Comparison of ENCODE assay signal across 22 cellular contexts in the genomic region with DNA sequence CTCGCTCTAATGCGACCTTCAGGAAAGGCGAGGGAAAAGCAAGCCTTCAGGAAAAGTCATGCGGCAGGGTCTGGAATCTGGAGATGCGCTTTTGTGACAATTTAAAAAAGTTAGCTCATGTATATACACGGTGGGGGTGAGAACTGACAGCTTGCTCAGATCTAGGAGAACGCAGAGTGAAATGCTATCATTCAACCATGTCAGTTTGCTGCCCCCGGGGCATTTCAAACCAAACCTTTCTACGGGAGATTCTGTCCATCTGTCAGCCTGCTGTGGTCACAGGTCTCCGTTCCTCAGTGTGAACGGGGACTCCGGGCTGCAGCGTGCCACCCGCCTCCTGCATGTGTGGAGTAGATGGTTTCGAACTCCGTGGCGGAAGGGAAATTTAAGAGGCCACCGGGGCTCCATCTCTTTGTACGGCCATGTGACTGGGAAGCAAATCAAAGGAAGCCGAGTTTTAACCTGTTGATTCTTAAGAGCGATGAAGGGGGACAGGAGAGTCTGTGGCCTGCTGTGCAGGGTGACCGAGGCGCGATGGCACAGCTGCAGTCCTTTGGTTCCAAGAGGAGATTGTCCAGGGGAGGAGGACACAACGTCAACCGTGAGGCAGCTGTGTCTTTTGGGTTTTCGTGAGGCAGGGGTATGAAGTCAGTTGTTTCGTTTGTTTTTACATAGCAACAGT. TPM values are rescaled to one million over a fixed set of nuclear protein-coding genes. Genes with fewer than 3 reads are reported as not detected.
DNase-seq lines count a peak whose midpoint lies in the region; ATAC-seq, FAIRE-seq and TF ChIP-seq lines count a peak whose summit lies in the region.
"Had no signal": no experiment of that assay in that cellular context is flagged by ENCODE, and none has a peak within 500 bp of the region (broad histone marks: within the 10 kb centered on the region; RNA-seq: fewer than 3 reads in every experiment).

No MANE protein-coding gene starts in this region.

- H3K4me3 Mint-ChIP-seq in activated CD4-positive, alpha-beta T cell treated with anti-CD3 and anti-CD28 coated beads for 36 hours: no peak overlapping the region
- peak overlapping the region in 1 of 4 donors; percentile 65 for H3K4me3 Mint-ChIP-seq in CD4-positive, CD25-positive, alpha-beta regulatory T cell
- no peak overlapping the region for H3K4me3 Mint-ChIP-seq in T-cell
- H3K4me3 Mint-ChIP-seq in endodermal cell: no peak overlapping the region
- H3K4me3 Mint-ChIP-seq: stimulated activated naive CD8-positive, alpha-beta T cell treated with anti-CD3 and anti-CD28 coated beads, Interleukin-15, Interleukin-2, amounts not matched to agents 100 ng/mL and 50 ng/mL, for 24 hours had no signal

- no peaks in the 10 kb centered on the region for H3K9me3 Mint-ChIP-seq in activated CD4-positive, alpha-beta T cell treated with anti-CD3 and anti-CD28 coated beads for 36 hours (ENCODE audit: low read depth)
- H3K9me3 Mint-ChIP-seq in CD4-positive, CD25-positive, alpha-beta regulatory T cell: no peaks in the 10 kb centered on the region
- no peaks in the 10 kb centered on the region for H3K9me3 Mint-ChIP-seq in T-cell
- peaks cover 5% of the 10 kb centered on the region for H3K9me3 Mint-ChIP-seq in endodermal cell
- H3K9me3 Mint-ChIP-seq: stimulated activated naive CD8-positive, alpha-beta T cell treated with anti-CD3 and anti-CD28 coated beads, Interleukin-15, Interleukin-2, amounts not matched to agents 100 ng/mL and 50 ng/mL, for 24 hours had no signal

- no peaks in the 10 kb centered on the region for H3K9me1 ChIP-seq in endothelial cell of umbilical vein (replicated peaks; ENCODE audit: control insufficient read depth, extremely low read depth, insufficient read depth, low read length)

- CTCF ChIA-PET in activated CD4-positive, alpha-beta T cell treated with anti-CD3 and anti-CD28 coated beads for 36 hours (lab: Charles Lee): interaction anchor here (0.8 kb wide), 1 partner anchor 300 kb away, joined by 3 read pairs; no protein-coding TSS in a partner anchor
- CTCF ChIA-PET in T-cell (lab: Charles Lee) (no interaction called here), endothelial cell of umbilical vein (lab: Charles Lee) (interaction anchor here (0.8 kb wide), 1 partner anchor 16 kb away, joined by 3 read pairs; no protein-coding TSS in a partner anchor)

- H4K20me1 ChIP-seq in endothelial cell of umbilical vein (replicated peaks; ENCODE audit: control insufficient read depth, extremely low read depth, insufficient read depth, low read length): no peaks in the 10 kb centered on the region

- H3K36me3 ChIP-seq in CD4-positive, CD25-positive, alpha-beta regulatory T cell (ENCODE audit: control insufficient read depth, insufficient read depth, low read length): peaks cover 56% of the 10 kb centered on the region
- peaks cover 12 to 14% of the 10 kb centered on the region in 2 experiments for H3K36me3 ChIP-seq in endothelial cell of umbilical vein (ENCODE audit: control insufficient read depth in 2 of 2, extremely low read depth in 1 of 2, insufficient read depth in 2 of 2, low read length in 2 of 2)
- peaks cover 68% of the 10 kb centered on the region for H3K36me3 ChIP-seq in suprapubic skin
- H3K36me3 ChIP-seq in endodermal cell (ENCODE audit: control insufficient read depth, insufficient read depth, low read length): peaks cover 69% of the 10 kb centered on the region

- H3K4me1 ChIP-seq in CD4-positive, CD25-positive, alpha-beta regulatory T cell (ENCODE audit: control insufficient read depth, insufficient read depth, low read length, poor library complexity, severe bottlenecking): peaks cover 50% of the 10 kb centered on the region
- H3K4me1 ChIP-seq in endothelial cell of umbilical vein (ENCODE audit: control insufficient read depth, extremely low read depth, insufficient read depth, low read length) (peaks cover 13% of the 10 kb centered on the region), suprapubic skin (peaks cover 17% of the 10 kb centered on the region), endodermal cell (ENCODE audit: control insufficient read depth, insufficient read depth, low read length) (no peaks in the 10 kb centered on the region)

- H3K4me1 Mint-ChIP-seq in activated CD4-positive, alpha-beta T cell treated with anti-CD3 and anti-CD28 coated beads for 36 hours: peaks cover 45% of the 10 kb centered on the region
- peaks cover 19 to 78% (median 54%) of the 10 kb centered on the region in 4 donors for H3K4me1 Mint-ChIP-seq in CD4-positive, CD25-positive, alpha-beta regulatory T cell
- H3K4me1 Mint-ChIP-seq in T-cell (peaks cover 51 to 58% (median 52%) of the 10 kb centered on the region in 3 donors), endodermal cell (no peaks in the 10 kb centered on the region)

- FAIRE-seq in endothelial cell of umbilical vein (lab: Jason Lieb, UNC): no peak
- FAIRE-seq: colon had no signal

- 89% methylated on average over 28 of the region's 28 CpGs for WGBS in suprapubic skin
- WGBS in endodermal cell (ENCODE audit: insufficient coverage in 1 of 2, insufficient read length in 1 of 2), 2 experiments: 91 to 94% methylated on average over 17 to 28 of the region's 28 CpGs

- peaks cover 75% of the 10 kb centered on the region for H3K36me3 Mint-ChIP-seq in activated CD4-positive, alpha-beta T cell treated with anti-CD3 and anti-CD28 coated beads for 36 hours (ENCODE audit: low read depth)
- H3K36me3 Mint-ChIP-seq in CD4-positive, CD25-positive, alpha-beta regulatory T cell: peaks cover 58% of the 10 kb centered on the region
- H3K36me3 Mint-ChIP-seq in T-cell (peaks cover 57% of the 10 kb centered on the region), endodermal cell (ENCODE audit: low read depth) (peaks cover 77% of the 10 kb centered on the region)

- POLR2A ChIA-PET in activated CD4-positive, alpha-beta T cell treated with anti-CD3 and anti-CD28 coated beads for 36 hours (lab: Charles Lee): no interaction called here
- POLR2A ChIA-PET in T-cell (lab: Charles Lee) (no interaction called here), endothelial cell of umbilical vein (lab: Charles Lee) (no interaction called here)

- H3K27ac ChIP-seq in CD4-positive, CD25-positive, alpha-beta regulatory T cell (ENCODE audit: insufficient read depth, low read length, poor library complexity, severe bottlenecking): no peak overlapping the region
- H3K27ac ChIP-seq in endothelial cell of umbilical vein (ENCODE audit: insufficient read depth, low read depth, low read length) (no peak overlapping the region), suprapubic skin (no peak overlapping the region), endodermal cell (ENCODE audit: low read depth, low read length) (no peak overlapping the region)
- H3K27ac ChIP-seq: 22Rv1, brain microvascular endothelial cell, neutrophil, psoas muscle, upper lobe of right lung had no signal

- H3K27ac Mint-ChIP-seq in activated CD4-positive, alpha-beta T cell treated with anti-CD3 and anti-CD28 coated beads for 36 hours: peak overlapping the region; percentile 2
- peak overlapping the region; percentile 87 to 94 (median 91) for H3K27ac Mint-ChIP-seq in CD4-positive, CD25-positive, alpha-beta regulatory T cell
- H3K27ac Mint-ChIP-seq in T-cell (peak overlapping the region; percentile 84 to 85), endodermal cell (no peak overlapping the region)

- BruUV-seq in endothelial cell of umbilical vein (replicated peaks; lab: Mats Ljungman, UMichigan): TSS peak; percentile 33

- no peak for ATAC-seq in activated CD4-positive, alpha-beta T cell treated with anti-CD3 and anti-CD28 coated beads for 36 hours
- no peak for ATAC-seq in CD4-positive, CD25-positive, alpha-beta regulatory T cell (ENCODE audit: low read depth in 2 of 2)
- ATAC-seq in T-cell (replicated peaks in 1 of 4): no peak
- no peak for ATAC-seq in HG02973 (IDR thresholded peaks at IDR 0.05; ENCODE audit: unreplicated experiment)
- ATAC-seq: left lobe of liver, psoas muscle, upper lobe of right lung had no signal

- H3K27me3 Mint-ChIP-seq in activated CD4-positive, alpha-beta T cell treated with anti-CD3 and anti-CD28 coated beads for 36 hours: no peaks in the 10 kb centered on the region
- no peaks in the 10 kb centered on the region for H3K27me3 Mint-ChIP-seq in CD4-positive, CD25-positive, alpha-beta regulatory T cell
- H3K27me3 Mint-ChIP-seq in T-cell (no peaks in the 10 kb centered on the region), endodermal cell (ENCODE audit: insufficient read depth) (no peaks in the 10 kb centered on the region)
- H3K27me3 Mint-ChIP-seq: stimulated activated naive CD8-positive, alpha-beta T cell treated with anti-CD3 and anti-CD28 coated beads, Interleukin-15, Interleukin-2, amounts not matched to agents 100 ng/mL and 50 ng/mL, for 24 hours had no signal

- no peak overlapping the region for H3K4me2 ChIP-seq in endothelial cell of umbilical vein (ENCODE audit: insufficient read depth, low read length)

- no peak overlapping the region for H2AFZ ChIP-seq in endothelial cell of umbilical vein (ENCODE audit: low read depth, low read length)

- TF ChIP-seq CTCF in endothelial cell of umbilical vein (IDR thresholded peaks at IDR 0.05; ENCODE audit: extremely low read depth in 1 of 2, insufficient read depth in 1 of 2, low read depth in 1 of 2, low read length in 2 of 2) (no peak), suprapubic skin (IDR thresholded peaks at IDR 0.05) (no peak), endodermal cell (conservative IDR thresholded peaks at IDR 0.05) (no peak)

- no peaks in the 10 kb centered on the region for H3K9me3 ChIP-seq in CD4-positive, CD25-positive, alpha-beta regulatory T cell (ENCODE audit: control insufficient read depth in 2 of 2, low read length in 2 of 2)
- H3K9me3 ChIP-seq in endothelial cell of umbilical vein (replicated peaks; ENCODE audit: control insufficient read depth, insufficient read depth, low read length): no peaks in the 10 kb centered on the region
- no peaks in the 10 kb centered on the region for H3K9me3 ChIP-seq in suprapubic skin
- H3K9me3 ChIP-seq in endodermal cell (ENCODE audit: control insufficient read depth, low read length): no peaks in the 10 kb centered on the region
- H3K9me3 ChIP-seq: HAP-1, neutrophil, psoas muscle, upper lobe of right lung had no signal

- TF ChIP-seq EP300 in suprapubic skin (IDR thresholded peaks at IDR 0.05): no peak

- no peak overlapping the region for H3K9ac ChIP-seq in endothelial cell of umbilical vein (replicated peaks; ENCODE audit: extremely low read depth, insufficient read depth, low read length)
- no peak overlapping the region for H3K9ac ChIP-seq in endodermal cell (ENCODE audit: extremely low read depth, low read length, poor library complexity, severe bottlenecking)

- TF ChIP-seq POLR2A in endothelial cell of umbilical vein (IDR thresholded peaks at IDR 0.05; ENCODE audit: low read depth, low read length) (no peak), suprapubic skin (IDR thresholded peaks at IDR 0.05) (no peak)

- H3K4me3 ChIP-seq in CD4-positive, CD25-positive, alpha-beta regulatory T cell (ENCODE audit: low read depth, low read length): no peak overlapping the region
- no peak overlapping the region for H3K4me3 ChIP-seq in endothelial cell of umbilical vein (replicated peaks in 1 of 3; ENCODE audit: insufficient read depth in 1 of 3, low read depth in 1 of 3, low read length in 3 of 3)
- no peak overlapping the region for H3K4me3 ChIP-seq in suprapubic skin
- no peak overlapping the region for H3K4me3 ChIP-seq in endodermal cell (ENCODE audit: low read length)
- H3K4me3 ChIP-seq: HAP-1, psoas muscle, upper lobe of right lung had no signal

- intact Hi-C loops in activated CD4-positive, alpha-beta T cell treated with anti-CD3 and anti-CD28 coated beads for 36 hours (cut with DNase I, micrococcal nuclease): no loop called here
- intact Hi-C loops in endothelial cell of umbilical vein (cut with micrococcal nuclease): no loop called here

- H3K79me2 ChIP-seq in endothelial cell of umbilical vein (ENCODE audit: control insufficient read depth, insufficient read depth, low read length): no peaks in the 10 kb centered on the region

- no peaks in the 10 kb centered on the region for H3K27me3 ChIP-seq in CD4-positive, CD25-positive, alpha-beta regulatory T cell (ENCODE audit: control insufficient read depth, insufficient read depth, low read length)
- no peaks in the 10 kb centered on the region for H3K27me3 ChIP-seq in endothelial cell of umbilical vein (ENCODE audit: control insufficient read depth in 2 of 2, insufficient read depth in 2 of 2, low read length in 2 of 2)
- H3K27me3 ChIP-seq in suprapubic skin: no peaks in the 10 kb centered on the region
- no peaks in the 10 kb centered on the region for H3K27me3 ChIP-seq in endodermal cell (ENCODE audit: control insufficient read depth, insufficient read depth, low read length, poor library complexity, severe bottlenecking)
- H3K27me3 ChIP-seq: brain microvascular endothelial cell, neutrophil, upper lobe of right lung had no signal

- DNase-seq in activated CD4-positive, alpha-beta T cell treated with anti-CD3 and anti-CD28 coated beads for 36 hours: no peak
- no peak for DNase-seq in activated CD4-positive, alpha-beta T cell treated with anti-CD3 and anti-CD28 coated beads for 4 hours
- no peak for DNase-seq in CD4-positive, CD25-positive, alpha-beta regulatory T cell
- DNase-seq in T-cell (peak in 1 of 34 experiments; percentile 10), endothelial cell of umbilical vein (ENCODE audit: low read depth, low spot score) (no peak), suprapubic skin (ENCODE audit: low spot score in 2 of 2) (no peak), endodermal cell (no peak)
- DNase-seq: activated CD4-positive, CD25-positive, alpha-beta regulatory T cell; AML-193; brain microvascular endothelial cell; midbrain; NCI-H1092 treated with DMSO at 0.1 percent for 48 hours; psoas muscle; T1000; upper lobe of right lung had no signal

- dilution Hi-C loops in endothelial cell of umbilical vein (cut with MboI; ENCODE audit: extremely low pct_ligation_motif_present, low sequenced_read_pairs): no loop called here

RNA-seq across cellular contexts. Expression of gene OTULIN, which starts 45.9 kb away (rescaled TPM):
- 10 to 100 TPM; 48.0 to 48.2 TPM for total RNA-seq in activated CD4-positive, alpha-beta T cell treated with anti-CD3 and anti-CD28 coated beads for 36 hours
- 109 TPM for total RNA-seq in CD4-positive, CD25-positive, alpha-beta regulatory T cell
- 10 to 100 TPM; 22.8 to 37.5 (median 26.8) TPM for polyA plus RNA-seq in CD4-positive, CD25-positive, alpha-beta regulatory T cell
- total RNA-seq in T-cell (10 to 100 TPM; 57.6 to 67.1 (median 61.2) TPM), endothelial cell of umbilical vein (30.2 and 34.7 TPM in 2 replicates), suprapubic skin (100 to 1,000 TPM in 1 of 4 donors, 10 to 100 TPM in 3; 44.8 to 155 (median 62.5) TPM), endodermal cell (10 to 100 TPM; 36.4 to 43.2 TPM)
- polyA plus RNA-seq in endothelial cell of umbilical vein: 4.4 and 7.8 TPM in 2 replicates
- polyA plus RNA-seq in endothelial cell of umbilical vein (2011; cell fraction: cytosol; rRNA removed): 6.9 and 9.2 TPM in 2 replicates
- 17.0 and 20.5 TPM in 2 replicates for polyA plus RNA-seq in endothelial cell of umbilical vein (2011; cell fraction: nucleus; rRNA removed)
- polyA plus RNA-seq in endothelial cell of umbilical vein (2012): 13.9 and 14.9 TPM in 2 replicates
- 18.0 and 33.8 TPM in 2 replicates for polyA minus RNA-seq in endothelial cell of umbilical vein
- 51.8 TPM for polyA minus RNA-seq in endothelial cell of umbilical vein (2011; cell fraction: cytosol; rRNA and poly(A)+ RNA removed)
- 27.6 and 31.0 TPM in 2 replicates for polyA minus RNA-seq in endothelial cell of umbilical vein (2011; cell fraction: nucleus; rRNA and poly(A)+ RNA removed)
- 18.8 TPM for polyA plus RNA-seq in endodermal cell (2013, experiment 1 of 2)
- 18.3 TPM for polyA plus RNA-seq in endodermal cell (2013, experiment 2 of 2)

Comparison
In these comparisons a context has a peak if more than half of its experiments do, and no peak if none do; other contexts are left out.
1. CTCF ChIA-PET loops: an anchor here in activated CD4-positive, alpha-beta T cell treated with anti-CD3 and anti-CD28 coated beads for 36 hours (0.8 kb wide) and endothelial cell of umbilical vein (0.8 kb wide); none called in T-cell.